In genomic region chr17:81509687-81510523, GRCh38 we compare ENCODE assay signal across 8 cellular contexts. TPM values are rescaled to one million over a fixed set of nuclear protein-coding genes. Genes with fewer than 3 reads are reported as not detected.
DNase-seq lines count a peak whose midpoint lies in the region; ATAC-seq and TF ChIP-seq lines count a peak whose summit lies in the region.

No MANE protein-coding gene starts in this region.

- H3K4me1 Mint-ChIP-seq in activated CD8-positive, alpha-beta T cell treated with anti-CD3 and anti-CD28 coated beads for 36 hours (ENCODE audit: low read depth): peaks cover 14% of the 10 kb centered on the region

- no peak for TF ChIP-seq CTCF in activated CD8-positive, alpha-beta T cell treated with anti-CD3 and anti-CD28 coated beads for 36 hours (IDR thresholded peaks at IDR 0.05)
- TF ChIP-seq CTCF in fibroblast of the aortic adventitia (IDR thresholded peaks at IDR 0.05; ENCODE audit: insufficient read depth, low read length) (no peak), sigmoid colon (IDR thresholded peaks at IDR 0.05) (no peak)

- H3K27ac ChIP-seq in sigmoid colon: peak overlapping the region; percentile 99 to 100 (median 100)

- H3K27me3 ChIP-seq in sigmoid colon: no peaks in the 10 kb centered on the region

- H3K27ac Mint-ChIP-seq in activated CD8-positive, alpha-beta T cell treated with anti-CD3 and anti-CD28 coated beads for 36 hours: peak overlapping the region; percentile 92

- H3K4me3 Mint-ChIP-seq in activated CD8-positive, alpha-beta T cell treated with anti-CD3 and anti-CD28 coated beads for 36 hours: peak overlapping the region; percentile 97

- peak; percentile 26 for DNase-seq in activated T-cell treated with anti-CD3 and anti-CD28 coated beads for 24 hours (ENCODE audit: low read depth)
- DNase-seq in activated T-cell treated with anti-CD3 and anti-CD28 coated beads for 4 hours: no peak
- no peak for DNase-seq in activated CD8-positive, alpha-beta T cell treated with anti-CD3 and anti-CD28 coated beads for 36 hours
- peak; percentile 55 for DNase-seq in fibroblast of the aortic adventitia (ENCODE audit: low read depth)
- no peak for DNase-seq in sigmoid colon
- DNase-seq in Ammon's horn (ENCODE audit: low spot score): no peak
- no peak for DNase-seq in NCI-H1105 (lab: John Stamatoyannopoulos, UW)

- H3K36me3 Mint-ChIP-seq in activated CD8-positive, alpha-beta T cell treated with anti-CD3 and anti-CD28 coated beads for 36 hours (ENCODE audit: low read depth): peaks cover 42% of the 10 kb centered on the region

- intact Hi-C loops in activated CD8-positive, alpha-beta T cell treated with anti-CD3 and anti-CD28 coated beads for 36 hours (cut with micrococcal nuclease): no loop called here
- intact Hi-C loops in sigmoid colon (cut with DNase I): no loop called here

- POLR2A ChIA-PET in activated CD8-positive, alpha-beta T cell treated with anti-CD3 and anti-CD28 coated beads for 36 hours (lab: Charles Lee): interaction anchor here (0.8 to 4.5 kb wide), 16 partner anchors 8 to 345 kb away, joined by 3 to 33 read pairs (median 7); partner anchors contain the start of genes FAAP100 and SLC38A10

- ATAC-seq in activated CD8-positive, alpha-beta T cell treated with anti-CD3 and anti-CD28 coated beads for 36 hours: no peak
- ATAC-seq in GM19455 (IDR thresholded peaks at IDR 0.05; ENCODE audit: unreplicated experiment): no peak

- WGBS in sigmoid colon, 2 donors: 1 to 4% methylated on average over 19 of the region's 19 CpGs

- no peak for TF ChIP-seq EP300 in sigmoid colon (IDR thresholded peaks at IDR 0.05)

- H3K9me3 ChIP-seq in sigmoid colon: no peaks in the 10 kb centered on the region

- no peaks in the 10 kb centered on the region for H3K9me3 Mint-ChIP-seq in activated CD8-positive, alpha-beta T cell treated with anti-CD3 and anti-CD28 coated beads for 36 hours

- CTCF ChIA-PET in activated CD8-positive, alpha-beta T cell treated with anti-CD3 and anti-CD28 coated beads for 36 hours (lab: Charles Lee): interaction anchor here (6.2 kb wide), 1 partner anchor 26 kb away, joined by 28 read pairs; no protein-coding TSS in a partner anchor

- H3K4me3 ChIP-seq in fibroblast of the aortic adventitia (ENCODE audit: low read depth, low read length) (peak overlapping the region; percentile 93), sigmoid colon (peak overlapping the region; percentile 88 to 99 (median 94))

- TF ChIP-seq POLR2A in sigmoid colon (IDR thresholded peaks at IDR 0.05): no peak

- peaks cover 25 to 41% (median 35%) of the 10 kb centered on the region in 4 donors for H3K36me3 ChIP-seq in sigmoid colon

- H3K27me3 Mint-ChIP-seq in activated CD8-positive, alpha-beta T cell treated with anti-CD3 and anti-CD28 coated beads for 36 hours: no peaks in the 10 kb centered on the region

- peaks cover 0 to 35% (median 12%) of the 10 kb centered on the region in 4 donors for H3K4me1 ChIP-seq in sigmoid colon

RNA-seq across cellular contexts. Expression of gene ACTG1, which starts 2.7 kb away (rescaled TPM):
- total RNA-seq in activated CD8-positive, alpha-beta T cell treated with anti-CD3 and anti-CD28 coated beads for 36 hours: 1,000 to 10,000 TPM; 4,606 to 4,756 TPM
- total RNA-seq in fibroblast of the aortic adventitia (ENCODE audit: low replicate concordance) (3,211 and 6,650 TPM in 2 replicates), sigmoid colon (1,000 to 10,000 TPM; 1,038 to 2,003 (median 1,212) TPM)
- polyA plus RNA-seq in sigmoid colon: 1,000 to 10,000 TPM; 2,538 to 4,527 (median 2,852) TPM

RNA-seq across cellular contexts. Expression of gene FSCN2, which starts 18.3 kb away (rescaled TPM):
- under 1 TPM in 1 of 2 experiments, not detected in 1; 0.32 TPM for total RNA-seq in activated CD8-positive, alpha-beta T cell treated with anti-CD3 and anti-CD28 coated beads for 36 hours
- total RNA-seq in fibroblast of the aortic adventitia (ENCODE audit: low replicate concordance): 1.3 and 1.8 TPM in 2 replicates
- total RNA-seq in sigmoid colon: 1 to 10 TPM in 1 of 4 donors, under 1 TPM in 2, not detected in 1; 0.33 to 1.1 (median 0.95) TPM
- 1 to 10 TPM in 1 of 3 donors, not detected in 2; 2.3 TPM for polyA plus RNA-seq in sigmoid colon

RNA-seq across cellular contexts. Expression of gene FAAP100, which starts 42.2 kb away (rescaled TPM):
- 10 to 100 TPM; 40.5 to 42.7 TPM for total RNA-seq in activated CD8-positive, alpha-beta T cell treated with anti-CD3 and anti-CD28 coated beads for 36 hours
- total RNA-seq in fibroblast of the aortic adventitia (ENCODE audit: low replicate concordance): 31.7 and 32.4 TPM in 2 replicates
- 10 to 100 TPM in 3 of 4 donors, 1 to 10 TPM in 1; 9.6 to 24.1 (median 14.6) TPM for total RNA-seq in sigmoid colon
- 10 to 100 TPM in 2 of 3 donors, 1 to 10 TPM in 1; 6.6 to 27.2 (median 10.9) TPM for polyA plus RNA-seq in sigmoid colon

Comparison
In these comparisons a context has a peak if more than half of its experiments do, and no peak if none do; other contexts are left out.
1. DNase-seq: peak in activated T-cell treated with anti-CD3 and anti-CD28 coated beads for 24 hours (single experiment) and fibroblast of the aortic adventitia (single experiment); none in activated T-cell treated with anti-CD3 and anti-CD28 coated beads for 4 hours (single experiment), activated CD8-positive, alpha-beta T cell treated with anti-CD3 and anti-CD28 coated beads for 36 hours (single experiment), sigmoid colon (single experiment), Ammon's horn (single experiment) and NCI-H1105 (single experiment).